ENCODE assay signal across 8 cellular contexts in the genomic region with DNA sequence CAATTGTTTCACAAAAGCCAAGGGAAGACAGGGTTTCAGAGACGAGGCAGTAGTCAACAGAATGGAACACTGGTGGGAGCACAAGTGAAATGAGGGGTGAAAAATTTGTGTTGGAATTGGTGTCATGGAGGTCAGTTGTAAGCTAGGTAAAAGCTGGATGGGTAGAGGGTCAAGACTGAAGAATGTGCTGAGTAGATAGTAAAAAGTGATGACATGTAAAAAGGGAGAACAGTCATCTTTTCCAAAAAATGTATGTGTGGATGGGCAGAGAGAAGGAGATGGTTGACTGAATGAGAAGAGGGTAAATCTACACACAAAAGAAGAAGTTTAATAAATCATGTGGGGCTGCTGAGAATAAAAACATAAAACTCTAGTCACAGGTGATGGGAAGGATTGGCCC.
"Had no signal": no experiment of that assay in that cellular context is flagged by ENCODE, and none has a peak within 500 bp of the region (broad histone marks: within the 10 kb centered on the region; RNA-seq: fewer than 3 reads in every experiment).

No MANE protein-coding gene starts in this region.

- H3K36me3 ChIP-seq: HAP-1 had no signal

- H2AFZ ChIP-seq: GM23248 had no signal

- DNase-seq: GM23248, GOT3, H7, HFFc6, KBM-7 had no signal

- H3K4me1 ChIP-seq: HAP-1 had no signal

- H3K9ac ChIP-seq: GM23248 had no signal

- H3K27ac ChIP-seq: GM23248, HL-60 had no signal

- ATAC-seq: HCT116 had no signal

- H3K4me3 ChIP-seq: GM23248, HAP-1 had no signal

- H3K9me3 ChIP-seq: HAP-1 had no signal
